Comparison of ENCODE assay signal across 24 cellular contexts in the genomic region with DNA sequence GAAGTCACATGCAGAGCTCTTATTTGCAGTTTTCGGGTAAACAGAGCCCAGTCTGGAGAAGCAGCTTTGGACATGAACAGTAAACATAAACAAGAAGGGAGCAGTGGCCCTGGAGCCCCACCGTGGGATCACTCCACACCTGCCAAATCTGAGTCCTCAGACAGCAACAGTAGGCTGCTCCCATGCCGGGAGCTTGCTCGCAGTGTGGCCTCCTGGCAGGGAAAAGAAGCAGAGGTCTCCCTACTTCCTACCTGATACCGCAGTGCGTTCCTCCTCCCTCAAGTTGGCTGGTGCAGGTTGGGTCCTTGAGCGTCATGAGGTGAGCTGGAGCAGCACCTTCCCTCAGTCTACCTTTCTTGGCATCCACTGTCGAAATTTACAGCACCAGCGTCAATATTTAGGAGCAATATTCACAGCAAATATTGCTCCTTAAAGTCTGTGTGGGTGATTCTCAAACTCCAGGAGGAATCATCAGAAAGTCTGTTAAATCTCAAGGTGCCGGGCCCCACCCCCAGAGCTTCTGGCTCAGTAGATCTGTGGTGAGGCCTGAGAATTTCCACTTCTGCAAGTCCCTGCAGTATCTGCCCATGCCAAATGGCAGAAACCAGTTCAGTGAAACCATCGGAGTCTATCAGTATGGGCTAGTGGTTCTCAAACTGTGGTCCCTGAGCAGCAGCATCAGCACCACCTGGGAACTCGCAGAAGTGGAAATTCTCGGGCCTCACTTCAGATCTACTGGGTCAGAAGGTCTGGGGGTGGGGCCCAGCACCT.
"Had no signal": no experiment of that assay in that cellular context is flagged by ENCODE, and none has a peak within 500 bp of the region (broad histone marks: within the 10 kb centered on the region; RNA-seq: fewer than 3 reads in every experiment).

No MANE protein-coding gene starts in this region.

- H3K36me3 Mint-ChIP-seq: activated naive CD8-positive, alpha-beta T cell; T-cell had no signal

- H3K4me1 Mint-ChIP-seq: activated B cell treated with CpG ODN at 0.5 μM for 24 hours; activated CD4-positive, alpha-beta memory T cell treated with anti-CD3 and anti-CD28 coated beads, Interleukin-2, amount 10 ng/mL, durations not matched to agents 7 days and 5 days; activated T-helper 17 cell treated with anti-CD3 and anti-CD28 coated beads, Interleukin-2, amount 50 U/mL, for 72 hours; T-cell had no signal

- H3K4me3 ChIP-seq: breast epithelium, SK-N-MC had no signal

- H3K36me3 ChIP-seq: breast epithelium had no signal

- ATAC-seq: activated T-helper 17 cell treated with anti-CD3 and anti-CD28 coated beads, Interleukin-2, amount 50 U/mL, for 72 hours; T-cell had no signal

- DNase-seq: activated B cell treated with CpG ODN at 0.5 μM for 24 hours; activated CD4-positive, alpha-beta memory T cell treated with anti-CD3 and anti-CD28 coated beads, Interleukin-2, amount 10 ng/mL, durations not matched to agents 7 days and 5 days; activated CD4-positive, alpha-beta T cell treated with anti-CD3 and anti-CD28 coated beads for 1 hour; activated CD4-positive, alpha-beta T cell treated with anti-CD3 and anti-CD28 coated beads, Interleukin-2, amount 50 U/mL, for 1 hour; activated gamma-delta T cell; activated naive CD4-positive, alpha-beta T cell treated with anti-CD3 and anti-CD28 coated beads for 36 hours; activated T-cell treated with anti-CD3 and anti-CD28 coated beads for 4 hours; activated T-cell treated with anti-CD3 and anti-CD28 coated beads, Interleukin-2, amount 50 U/mL, for 48 hours; central memory CD4-positive, alpha-beta T cell; KBM-7; NCI-H1048; NCI-H146; NCI-H187 treated with DMSO at 0.1 percent for 48 hours; NCI-H2081 treated with DMSO at 0.1 percent for 48 hours; NCI-H446 treated with DMSO at 0.1 percent for 48 hours; NCI-H524 treated with DMSO at 0.1 percent for 48 hours; NCI-H748 treated with DMSO at 0.1 percent for 48 hours; T-cell; T-helper 2 cell; T1000 had no signal

- H3K27me3 ChIP-seq: breast epithelium had no signal

- H3K27me3 Mint-ChIP-seq: activated B cell treated with CpG ODN at 0.5 μM for 24 hours; activated CD4-positive, alpha-beta memory T cell treated with anti-CD3 and anti-CD28 coated beads, Interleukin-2, amount 10 ng/mL, durations not matched to agents 7 days and 5 days; activated naive CD8-positive, alpha-beta T cell had no signal

- H3K9me3 ChIP-seq: breast epithelium had no signal

- H3K4me1 ChIP-seq: breast epithelium had no signal

- H3K27ac Mint-ChIP-seq: activated B cell treated with CpG ODN at 0.5 μM for 24 hours; activated CD4-positive, alpha-beta memory T cell treated with anti-CD3 and anti-CD28 coated beads, Interleukin-2, amount 10 ng/mL, durations not matched to agents 7 days and 5 days; activated naive CD4-positive, alpha-beta T cell treated with anti-CD3 and anti-CD28 coated beads for 36 hours; activated naive CD8-positive, alpha-beta T cell; activated T-helper 17 cell treated with anti-CD3 and anti-CD28 coated beads, Interleukin-2, amount 50 U/mL, for 72 hours; T-cell had no signal

- H3K27ac ChIP-seq: breast epithelium, SK-N-MC had no signal

- H3K9me3 Mint-ChIP-seq: activated B cell treated with CpG ODN at 0.5 μM for 24 hours; activated CD4-positive, alpha-beta memory T cell treated with anti-CD3 and anti-CD28 coated beads, Interleukin-2, amount 10 ng/mL, durations not matched to agents 7 days and 5 days; activated naive CD4-positive, alpha-beta T cell treated with anti-CD3 and anti-CD28 coated beads for 36 hours; activated T-helper 17 cell treated with anti-CD3 and anti-CD28 coated beads, Interleukin-2, amount 50 U/mL, for 72 hours; T-cell had no signal

- H3K4me3 Mint-ChIP-seq: activated B cell treated with CpG ODN at 0.5 μM for 24 hours; activated CD4-positive, alpha-beta memory T cell treated with anti-CD3 and anti-CD28 coated beads, Interleukin-2, amount 10 ng/mL, durations not matched to agents 7 days and 5 days; activated naive CD4-positive, alpha-beta T cell treated with anti-CD3 and anti-CD28 coated beads for 36 hours; activated naive CD8-positive, alpha-beta T cell; activated T-helper 17 cell treated with anti-CD3 and anti-CD28 coated beads, Interleukin-2, amount 50 U/mL, for 72 hours; T-cell had no signal
